In genomic region chr1:190365283-190365682, GRCh38 we compare ENCODE assay signal across 27 cellular contexts.
"Had no signal": no experiment of that assay in that cellular context is flagged by ENCODE, and none has a peak within 500 bp of the region (broad histone marks: within the 10 kb centered on the region; RNA-seq: fewer than 3 reads in every experiment).

No MANE protein-coding gene starts in this region.

- H3K27me3 ChIP-seq: adrenal gland, body of pancreas, colonic mucosa, gastrocnemius medialis, heart right ventricle had no signal

- H3K27ac ChIP-seq: adrenal gland, body of pancreas, colonic mucosa, gastrocnemius medialis, heart right ventricle had no signal

- DNase-seq: activated CD4-positive, alpha-beta memory T cell treated with anti-CD3 and anti-CD28 coated beads, Interleukin-2, amount 10 ng/mL, durations not matched to agents 7 days and 5 days; activated CD4-positive, alpha-beta T cell treated with anti-CD3 and anti-CD28 coated beads for 1 hour; activated CD4-positive, alpha-beta T cell treated with anti-CD3 and anti-CD28 coated beads for 4 hours; activated CD4-positive, alpha-beta T cell treated with anti-CD3 and anti-CD28 coated beads, Interleukin-2, amount 10 ng/mL, durations not matched to agents 7 days and 5 days; activated CD4-positive, alpha-beta T cell treated with anti-CD3 and anti-CD28 coated beads, Interleukin-2, amount 50 U/mL, for 4 hours; activated effector memory CD4-positive, alpha-beta T cell treated with Interleukin-2 at 50 U/mL for 16 hours; activated gamma-delta T cell treated with Interleukin-2 at 50 U/mL for 16 hours; activated naive CD4-positive, alpha-beta T cell treated with anti-CD3 and anti-CD28 coated beads, Interleukin-2, amount 50 U/mL, for 16 hours; activated naive CD4-positive, alpha-beta T cell treated with Interleukin-2 at 50 U/mL for 16 hours; activated T-cell treated with anti-CD3 and anti-CD28 coated beads, Interleukin-2, amount 50 U/mL, for 4 hours; adrenal gland; amygdala; aorta; body of pancreas; caudate nucleus; colonic mucosa; effector CD8-positive, alpha-beta T cell; foreskin fibroblast; gastrocnemius medialis; heart right ventricle; T-helper 1 cell; T-helper 17 cell; T1000 had no signal

- H3K27me3 Mint-ChIP-seq: activated CD4-positive, alpha-beta memory T cell treated with anti-CD3 and anti-CD28 coated beads, Interleukin-2, amount 10 ng/mL, durations not matched to agents 7 days and 5 days; activated CD4-positive, alpha-beta T cell treated with anti-CD3 and anti-CD28 coated beads, Interleukin-2, amount 10 ng/mL, durations not matched to agents 7 days and 5 days; activated naive CD8-positive, alpha-beta T cell; activated T-helper 17 cell treated with anti-CD3 and anti-CD28 coated beads, Interleukin-2, amount 50 U/mL, for 72 hours; T-helper 17 cell had no signal

- ATAC-seq: activated T-cell treated with anti-CD3 and anti-CD28 coated beads, Interleukin-2, amount 50 U/mL, for 4 hours; activated T-helper 17 cell treated with anti-CD3 and anti-CD28 coated beads, Interleukin-2, amount 50 U/mL, for 72 hours; body of pancreas; esophagus mucosa; gastrocnemius medialis; heart right ventricle; T-helper 17 cell had no signal

- H3K4me3 ChIP-seq: adrenal gland, body of pancreas, colonic mucosa, gastrocnemius medialis, heart right ventricle had no signal

- H3K36me3 ChIP-seq: adrenal gland, colonic mucosa, gastrocnemius medialis, heart right ventricle had no signal

- H3K27ac Mint-ChIP-seq: activated CD4-positive, alpha-beta memory T cell treated with anti-CD3 and anti-CD28 coated beads, Interleukin-2, amount 10 ng/mL, durations not matched to agents 7 days and 5 days; activated CD4-positive, alpha-beta T cell treated with anti-CD3 and anti-CD28 coated beads, Interleukin-2, amount 10 ng/mL, durations not matched to agents 7 days and 5 days; activated naive CD8-positive, alpha-beta T cell; activated T-helper 17 cell treated with anti-CD3 and anti-CD28 coated beads, Interleukin-2, amount 50 U/mL, for 72 hours; T-helper 17 cell; T-helper 2 cell treated with Interferon-gamma antibody and Interleukin-4, amounts not matched to agents 5 μg/mL and 100 μg/mL, for 36 hours had no signal

- H3K4me1 ChIP-seq: adrenal gland, body of pancreas, colonic mucosa, gastrocnemius medialis, heart right ventricle had no signal

- H3K9me3 ChIP-seq: adrenal gland, body of pancreas, colonic mucosa, gastrocnemius medialis had no signal

- H3K4me3 Mint-ChIP-seq: activated CD4-positive, alpha-beta memory T cell treated with anti-CD3 and anti-CD28 coated beads, Interleukin-2, amount 10 ng/mL, durations not matched to agents 7 days and 5 days; activated CD4-positive, alpha-beta T cell treated with anti-CD3 and anti-CD28 coated beads, Interleukin-2, amount 10 ng/mL, durations not matched to agents 7 days and 5 days; activated naive CD8-positive, alpha-beta T cell; activated T-cell treated with anti-CD3 and anti-CD28 coated beads, Interleukin-2, amount 50 U/mL, for 4 hours; activated T-helper 17 cell treated with anti-CD3 and anti-CD28 coated beads, Interleukin-2, amount 50 U/mL, for 72 hours; T-helper 17 cell; T-helper 2 cell treated with Interferon-gamma antibody and Interleukin-4, amounts not matched to agents 5 μg/mL and 100 μg/mL, for 36 hours had no signal

- H3K4me1 Mint-ChIP-seq: activated CD4-positive, alpha-beta memory T cell treated with anti-CD3 and anti-CD28 coated beads, Interleukin-2, amount 10 ng/mL, durations not matched to agents 7 days and 5 days; activated CD4-positive, alpha-beta T cell treated with anti-CD3 and anti-CD28 coated beads, Interleukin-2, amount 10 ng/mL, durations not matched to agents 7 days and 5 days; activated T-helper 17 cell treated with anti-CD3 and anti-CD28 coated beads, Interleukin-2, amount 50 U/mL, for 72 hours; T-helper 17 cell had no signal
